ENCODE assay signal across 8 cellular contexts in genomic region chr3:4494807-4495200, GRCh38. TPM values are rescaled to one million over a fixed set of nuclear protein-coding genes. Genes with fewer than 3 reads are reported as not detected.
DNase-seq lines count a peak whose midpoint lies in the region; ATAC-seq, FAIRE-seq and TF ChIP-seq lines count a peak whose summit lies in the region.

No MANE protein-coding gene starts in this region.

- intact Hi-C loops in lower leg skin (cut with DNase I; ENCODE audit: low total_unique reads), result no loop called here

- H3K9me3 ChIP-seq in neural progenitor cell (ENCODE audit: low read depth), result no peaks in the 10 kb centered on the region

- POLR2A ChIA-PET in activated naive CD8-positive, alpha-beta T cell treated with anti-CD3 and anti-CD28 coated beads, Interleukin-2, amount 10 ng/mL, durations not matched to agents 7 days and 5 days (lab: Charles Lee), result interaction anchor here (1.5 to 4.7 kb wide), 6 partner anchors 10 to 628 kb away, joined by 6 to 87 read pairs (median 23); partner anchors contain the start of gene SUMF1

- WGBS in lower leg skin, 2 donors, result 34 to 42% methylated on average over 3 of the region's 3 CpGs

- H3K9ac ChIP-seq in neural progenitor cell, result no peak overlapping the region

- peaks cover 16% of the 10 kb centered on the region for H3K36me3 Mint-ChIP-seq in activated naive CD8-positive, alpha-beta T cell treated with anti-CD3 and anti-CD28 coated beads, Interleukin-2, amount 10 ng/mL, durations not matched to agents 7 days and 5 days
- no peaks in the 10 kb centered on the region for H3K36me3 Mint-ChIP-seq in neural progenitor cell

- H3K79me2 ChIP-seq in neural progenitor cell (ENCODE audit: low read depth), result no peaks in the 10 kb centered on the region

- no peak for DNase-seq in GM12891 (ENCODE audit: insufficient read length, low spot score)
- no peak for DNase-seq in activated naive CD8-positive, alpha-beta T cell treated with anti-CD3 and anti-CD28 coated beads, Interleukin-2, amount 10 ng/mL, durations not matched to agents 7 days and 5 days
- DNase-seq in neural progenitor cell (ENCODE audit: low spot score), result no peak
- DNase-seq in lower leg skin (ENCODE audit: low spot score in 2 of 2), result no peak
- DNase-seq in NCI-H1436 (lab: John Stamatoyannopoulos, UW), result no peak
- DNase-seq in DMS 273 treated with DMSO at 0.1 percent for 48 hours (lab: John Stamatoyannopoulos, UW), result no peak

- no peak for TF ChIP-seq POLR2A in GM12891 (IDR thresholded peaks at IDR 0.05; ENCODE audit: low read depth, low read length)
- TF ChIP-seq POLR2A in lower leg skin (IDR thresholded peaks at IDR 0.05), result no peak

- no peak for TF ChIP-seq CTCF in neural progenitor cell (IDR thresholded peaks at IDR 0.05)
- no peak for TF ChIP-seq CTCF in lower leg skin (IDR thresholded peaks at IDR 0.05)

- peak overlapping the region; percentile 88 for H3K27ac Mint-ChIP-seq in activated naive CD8-positive, alpha-beta T cell treated with anti-CD3 and anti-CD28 coated beads, Interleukin-2, amount 10 ng/mL, durations not matched to agents 7 days and 5 days
- H3K27ac Mint-ChIP-seq in neural progenitor cell, result no peak overlapping the region

- H3K4me3 ChIP-seq in neural progenitor cell (peak overlapping the region; percentile 73), lower leg skin (ENCODE audit: low read depth, poor library complexity, severe bottlenecking) (no peak overlapping the region)

- peaks cover 30% of the 10 kb centered on the region for H3K4me1 Mint-ChIP-seq in activated naive CD8-positive, alpha-beta T cell treated with anti-CD3 and anti-CD28 coated beads, Interleukin-2, amount 10 ng/mL, durations not matched to agents 7 days and 5 days
- peaks cover 16% of the 10 kb centered on the region for H3K4me1 Mint-ChIP-seq in neural progenitor cell

- peak; percentile 19 for ATAC-seq in HG02885 (IDR thresholded peaks at IDR 0.05; ENCODE audit: poor library complexity, unreplicated experiment)
- no peak for ATAC-seq in activated naive CD8-positive, alpha-beta T cell treated with anti-CD3 and anti-CD28 coated beads, Interleukin-2, amount 10 ng/mL, durations not matched to agents 7 days and 5 days (ENCODE audit: low read depth)
- ATAC-seq in GM19324 (IDR thresholded peaks at IDR 0.05; ENCODE audit: low FRiP score, unreplicated experiment), result no peak

- peak overlapping the region; percentile 98 for H3K4me2 ChIP-seq in neural progenitor cell

- H3K4me1 ChIP-seq in neural progenitor cell, result peaks cover 11% of the 10 kb centered on the region

- H2AFZ ChIP-seq in neural progenitor cell (replicated peaks), result no peak overlapping the region

- peaks cover 8% of the 10 kb centered on the region for H3F3A ChIP-seq in neural progenitor cell (ENCODE audit: low read depth)

- H4K20me1 ChIP-seq in neural progenitor cell (ENCODE audit: low read depth), result no peaks in the 10 kb centered on the region

- H3K9me3 Mint-ChIP-seq in activated naive CD8-positive, alpha-beta T cell treated with anti-CD3 and anti-CD28 coated beads, Interleukin-2, amount 10 ng/mL, durations not matched to agents 7 days and 5 days, result no peaks in the 10 kb centered on the region
- H3K9me3 Mint-ChIP-seq in neural progenitor cell, result no peaks in the 10 kb centered on the region

- H3K27ac ChIP-seq in neural progenitor cell, result no peak overlapping the region

- peaks cover 20% of the 10 kb centered on the region for H3K27me3 Mint-ChIP-seq in activated naive CD8-positive, alpha-beta T cell treated with anti-CD3 and anti-CD28 coated beads, Interleukin-2, amount 10 ng/mL, durations not matched to agents 7 days and 5 days
- H3K27me3 Mint-ChIP-seq in neural progenitor cell (ENCODE audit: insufficient read depth, low read depth), result peaks cover 12% of the 10 kb centered on the region

- peak overlapping the region; percentile 91 for H3K4me3 Mint-ChIP-seq in activated naive CD8-positive, alpha-beta T cell treated with anti-CD3 and anti-CD28 coated beads, Interleukin-2, amount 10 ng/mL, durations not matched to agents 7 days and 5 days
- peak overlapping the region; percentile 95 for H3K4me3 Mint-ChIP-seq in neural progenitor cell

- FAIRE-seq in GM12891 (lab: Jason Lieb, UNC), result peak; percentile 56

- H3K36me3 ChIP-seq in neural progenitor cell, result no peaks in the 10 kb centered on the region

- H3K27me3 ChIP-seq in neural progenitor cell, result peaks cover 55% of the 10 kb centered on the region

TF ChIP-seq in GM12891, 5 proteins besides CTCF, POLR2A, EP300 and RAD21:
- TF ChIP-seq PAX5 (IDR thresholded peaks at IDR 0.05; ENCODE audit: insufficient read depth, low read length, severe bottlenecking) (no peak), SPI1 (IDR thresholded peaks at IDR 0.05; ENCODE audit: low read depth, low read length) (peak; percentile 97)

RNA-seq across cellular contexts. Expression of gene ITPR1, which starts 1.7 kb away (rescaled TPM):
- polyA plus RNA-seq in GM12891 (2012; ENCODE audit: low read depth, missing spikeins), result 11.5 TPM
- 10 to 100 TPM; 74.3 to 76.2 TPM for total RNA-seq in activated naive CD8-positive, alpha-beta T cell treated with anti-CD3 and anti-CD28 coated beads, Interleukin-2, amount 10 ng/mL, durations not matched to agents 7 days and 5 days
- 3.3 and 5.0 TPM in 2 replicates for total RNA-seq in neural progenitor cell (ENCODE audit: low replicate concordance)
- 10 to 100 TPM in 3 of 4 donors, 1 to 10 TPM in 1; 9.5 to 24.1 (median 17.5) TPM for total RNA-seq in lower leg skin

RNA-seq across cellular contexts. Expression of gene SUMF1, which starts 27.7 kb away (rescaled TPM):
- polyA plus RNA-seq in GM12891 (2012; ENCODE audit: low read depth, missing spikeins), result 6.8 TPM
- total RNA-seq in activated naive CD8-positive, alpha-beta T cell treated with anti-CD3 and anti-CD28 coated beads, Interleukin-2, amount 10 ng/mL, durations not matched to agents 7 days and 5 days, result 10 to 100 TPM in 1 of 2 experiments, 1 to 10 TPM in 1; 9.1 to 13.7 TPM
- 10.6 and 15.8 TPM in 2 replicates for total RNA-seq in neural progenitor cell (ENCODE audit: low replicate concordance)
- 10 to 100 TPM; 35.2 to 63.8 (median 59.6) TPM for total RNA-seq in lower leg skin
